In the genomic region with DNA sequence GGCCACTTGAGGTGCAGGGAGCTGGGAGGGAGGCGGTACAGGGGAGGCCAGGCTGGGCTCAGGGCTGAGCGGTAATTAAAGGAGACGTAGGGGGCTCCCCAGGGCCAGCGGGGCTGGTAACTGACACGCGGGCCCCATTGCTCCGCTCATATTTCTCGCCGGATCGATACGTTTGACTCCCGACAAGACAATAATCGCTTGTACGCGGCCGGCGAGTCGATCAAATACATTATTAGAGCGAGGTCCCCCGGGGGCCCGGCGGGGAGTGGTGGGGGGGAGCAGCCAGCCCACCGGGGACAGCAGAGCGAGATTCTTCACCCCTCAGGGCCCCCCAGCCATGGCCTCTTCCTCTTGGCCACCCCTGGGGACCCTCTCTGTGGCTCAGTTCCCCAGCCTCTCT, we compare ENCODE assay signal across 22 cellular contexts. TPM values are rescaled to one million over a fixed set of nuclear protein-coding genes. Genes with fewer than 3 reads are reported as not detected.
DNase-seq lines count a peak whose midpoint lies in the region; ATAC-seq lines count a peak whose summit lies in the region.
"Had no signal": no experiment of that assay in that cellular context is flagged by ENCODE, and none has a peak within 500 bp of the region (broad histone marks: within the 10 kb centered on the region; RNA-seq: fewer than 3 reads in every experiment).

No MANE protein-coding gene starts in this region.

- H3K36me3 Mint-ChIP-seq in activated naive CD8-positive, alpha-beta T cell treated with anti-CD3 and anti-CD28 coated beads, Interleukin-2, amount 10 ng/mL, durations not matched to agents 7 days and 5 days = peaks cover 4% of the 10 kb centered on the region
- H3K36me3 Mint-ChIP-seq in activated naive CD8-positive, alpha-beta T cell treated with anti-CD3 and anti-CD28 coated beads for 36 hours = peaks cover 5% of the 10 kb centered on the region
- no peaks in the 10 kb centered on the region for H3K36me3 Mint-ChIP-seq in IgD-negative memory B cell
- H3K36me3 Mint-ChIP-seq in effector memory CD8-positive, alpha-beta T cell (ENCODE audit: insufficient read depth) = peaks cover 19% of the 10 kb centered on the region
- H3K36me3 Mint-ChIP-seq in stimulated activated memory B cell treated with anti-CD40 and anti-IgM and Interleukin-4, amounts not matched to agents 10 μg/mL and 1 μg/mL and 100 μg/mL, for 72 hours = peaks cover 30% of the 10 kb centered on the region

- H3K9me3 ChIP-seq in MG63 = no peaks in the 10 kb centered on the region

- H3K27me3 ChIP-seq in MG63 = no peaks in the 10 kb centered on the region

- no peaks in the 10 kb centered on the region for H3K27me3 Mint-ChIP-seq in activated naive CD8-positive, alpha-beta T cell treated with anti-CD3 and anti-CD28 coated beads, Interleukin-2, amount 10 ng/mL, durations not matched to agents 7 days and 5 days
- H3K27me3 Mint-ChIP-seq in activated naive CD8-positive, alpha-beta T cell treated with anti-CD3 and anti-CD28 coated beads for 36 hours = no peaks in the 10 kb centered on the region
- H3K27me3 Mint-ChIP-seq in IgD-negative memory B cell = no peaks in the 10 kb centered on the region
- no peaks in the 10 kb centered on the region for H3K27me3 Mint-ChIP-seq in effector memory CD8-positive, alpha-beta T cell
- no peaks in the 10 kb centered on the region for H3K27me3 Mint-ChIP-seq in stimulated activated memory B cell treated with anti-CD40 and anti-IgM and Interleukin-4, amounts not matched to agents 10 μg/mL and 1 μg/mL and 100 μg/mL, for 72 hours

- H3K27ac Mint-ChIP-seq in activated naive CD8-positive, alpha-beta T cell treated with anti-CD3 and anti-CD28 coated beads, Interleukin-2, amount 10 ng/mL, durations not matched to agents 7 days and 5 days = no peak overlapping the region
- H3K27ac Mint-ChIP-seq in activated naive CD8-positive, alpha-beta T cell treated with anti-CD3 and anti-CD28 coated beads for 36 hours = no peak overlapping the region
- peak overlapping the region; percentile 79 to 86 (median 84) for H3K27ac Mint-ChIP-seq in IgD-negative memory B cell
- H3K27ac Mint-ChIP-seq in effector memory CD8-positive, alpha-beta T cell = peak overlapping the region; percentile 42 to 73
- peak overlapping the region; percentile 92 for H3K27ac Mint-ChIP-seq in stimulated activated memory B cell treated with anti-CD40 and anti-IgM and Interleukin-4, amounts not matched to agents 10 μg/mL and 1 μg/mL and 100 μg/mL, for 72 hours

- H3K36me3 ChIP-seq in MG63 = no peaks in the 10 kb centered on the region

- H3K4me3 Mint-ChIP-seq in activated naive CD8-positive, alpha-beta T cell treated with anti-CD3 and anti-CD28 coated beads, Interleukin-2, amount 10 ng/mL, durations not matched to agents 7 days and 5 days = no peak overlapping the region
- no peak overlapping the region for H3K4me3 Mint-ChIP-seq in activated naive CD8-positive, alpha-beta T cell treated with anti-CD3 and anti-CD28 coated beads for 36 hours
- H3K4me3 Mint-ChIP-seq in IgD-negative memory B cell = peak overlapping the region in 3 of 4 donors; percentile 41 to 69 (median 61)
- no peak overlapping the region for H3K4me3 Mint-ChIP-seq in effector memory CD8-positive, alpha-beta T cell
- no peak overlapping the region for H3K4me3 Mint-ChIP-seq in stimulated activated memory B cell treated with anti-CD40 and anti-IgM and Interleukin-4, amounts not matched to agents 10 μg/mL and 1 μg/mL and 100 μg/mL, for 72 hours

- H3K4me1 Mint-ChIP-seq in activated naive CD8-positive, alpha-beta T cell treated with anti-CD3 and anti-CD28 coated beads, Interleukin-2, amount 10 ng/mL, durations not matched to agents 7 days and 5 days = peaks cover 40% of the 10 kb centered on the region
- H3K4me1 Mint-ChIP-seq in activated naive CD8-positive, alpha-beta T cell treated with anti-CD3 and anti-CD28 coated beads for 36 hours = peaks cover 38% of the 10 kb centered on the region
- H3K4me1 Mint-ChIP-seq in IgD-negative memory B cell = peaks cover 9 to 34% (median 25%) of the 10 kb centered on the region in 3 donors
- peaks cover 47% of the 10 kb centered on the region in 2 donors for H3K4me1 Mint-ChIP-seq in effector memory CD8-positive, alpha-beta T cell (ENCODE audit: low read depth in 2 of 2)
- peaks cover 53% of the 10 kb centered on the region for H3K4me1 Mint-ChIP-seq in stimulated activated memory B cell treated with anti-CD40 and anti-IgM and Interleukin-4, amounts not matched to agents 10 μg/mL and 1 μg/mL and 100 μg/mL, for 72 hours

- no peaks in the 10 kb centered on the region for H3K9me3 Mint-ChIP-seq in activated naive CD8-positive, alpha-beta T cell treated with anti-CD3 and anti-CD28 coated beads, Interleukin-2, amount 10 ng/mL, durations not matched to agents 7 days and 5 days
- no peaks in the 10 kb centered on the region for H3K9me3 Mint-ChIP-seq in activated naive CD8-positive, alpha-beta T cell treated with anti-CD3 and anti-CD28 coated beads for 36 hours
- H3K9me3 Mint-ChIP-seq in IgD-negative memory B cell = no peaks in the 10 kb centered on the region
- H3K9me3 Mint-ChIP-seq in effector memory CD8-positive, alpha-beta T cell = no peaks in the 10 kb centered on the region
- no peaks in the 10 kb centered on the region for H3K9me3 Mint-ChIP-seq in stimulated activated memory B cell treated with anti-CD40 and anti-IgM and Interleukin-4, amounts not matched to agents 10 μg/mL and 1 μg/mL and 100 μg/mL, for 72 hours

- H3K4me3 ChIP-seq in MG63 = no peak overlapping the region
- H3K4me3 ChIP-seq: SK-N-MC had no signal

- no peak for ATAC-seq in activated naive CD8-positive, alpha-beta T cell treated with anti-CD3 and anti-CD28 coated beads, Interleukin-2, amount 10 ng/mL, durations not matched to agents 7 days and 5 days (ENCODE audit: low read depth)
- no peak for ATAC-seq in effector memory CD8-positive, alpha-beta T cell (replicated peaks)
- no peak for ATAC-seq in stimulated activated memory B cell treated with anti-CD40 and anti-IgM and Interleukin-4, amounts not matched to agents 10 μg/mL and 1 μg/mL and 100 μg/mL, for 72 hours
- ATAC-seq: HCT116 had no signal

- peak; percentile 26 for DNase-seq in activated naive CD8-positive, alpha-beta T cell treated with anti-CD3 and anti-CD28 coated beads, Interleukin-2, amount 10 ng/mL, durations not matched to agents 7 days and 5 days
- no peak for DNase-seq in activated naive CD8-positive, alpha-beta T cell treated with anti-CD3 and anti-CD28 coated beads for 36 hours
- DNase-seq in effector memory CD8-positive, alpha-beta T cell = no peak
- DNase-seq in MG63 (no peak), epidermal melanocyte (ENCODE audit: insufficient read length, low spot score) (no peak), NCI-H2196 treated with DMSO at 0.1 percent for 48 hours (lab: John Stamatoyannopoulos, UW; ENCODE audit: unreplicated experiment) (no peak)
- DNase-seq: AML-193, DMS153, GOT3, MM.1S, NCI-H1048, NCI-H1436, NCI-H187 treated with DMSO at 0.1 percent for 48 hours, NCI-H2227 treated with DMSO at 0.1 percent for 48 hours, NCI-H524, NCI-H82, Right ventricle myocardium superior had no signal

- POLR2A ChIA-PET in activated naive CD8-positive, alpha-beta T cell treated with anti-CD3 and anti-CD28 coated beads, Interleukin-2, amount 10 ng/mL, durations not matched to agents 7 days and 5 days (lab: Charles Lee) = interaction anchor here (1.0 to 1.3 kb wide), 2 partner anchors 109 to 146 kb away, joined by 3 to 5 read pairs; no protein-coding TSS in a partner anchor

RNA-seq across cellular contexts. Expression of gene POU2F2, which starts 2.4 kb away (rescaled TPM):
- 10 to 100 TPM; 33.0 to 33.9 TPM for total RNA-seq in activated naive CD8-positive, alpha-beta T cell treated with anti-CD3 and anti-CD28 coated beads, Interleukin-2, amount 10 ng/mL, durations not matched to agents 7 days and 5 days
- total RNA-seq in activated naive CD8-positive, alpha-beta T cell treated with anti-CD3 and anti-CD28 coated beads for 36 hours = 10 to 100 TPM; 50.8 to 52.2 TPM
- polyA plus RNA-seq in IgD-negative memory B cell = 89.1 TPM
- not detected in 2 replicates for total RNA-seq in MG63 (2014; rRNA removed; shearing (Covaris generic); ENCODE audit: low replicate concordance)
- total RNA-seq: A172 had no signal

RNA-seq across cellular contexts. Expression of gene ZNF574, which starts 58.7 kb away (rescaled TPM):
- total RNA-seq in activated naive CD8-positive, alpha-beta T cell treated with anti-CD3 and anti-CD28 coated beads, Interleukin-2, amount 10 ng/mL, durations not matched to agents 7 days and 5 days = 10 to 100 TPM; 17.6 to 18.9 TPM
- 10 to 100 TPM; 15.5 to 16.0 TPM for total RNA-seq in activated naive CD8-positive, alpha-beta T cell treated with anti-CD3 and anti-CD28 coated beads for 36 hours
- polyA plus RNA-seq in IgD-negative memory B cell = 24.8 TPM
- total RNA-seq in MG63 (2014; rRNA removed; shearing (Covaris generic); ENCODE audit: low replicate concordance) = 18.8 and 20.4 TPM in 2 replicates

Comparison
In these comparisons a context has a peak if more than half of its experiments do, and no peak if none do; other contexts are left out.
1. H3K27ac Mint-ChIP-seq: peak in IgD-negative memory B cell (3 of 3), effector memory CD8-positive, alpha-beta T cell (2 of 2) and stimulated activated memory B cell treated with anti-CD40 and anti-IgM and Interleukin-4, amounts not matched to agents 10 μg/mL and 1 μg/mL and 100 μg/mL, for 72 hours (single experiment); none in activated naive CD8-positive, alpha-beta T cell treated with anti-CD3 and anti-CD28 coated beads, Interleukin-2, amount 10 ng/mL, durations not matched to agents 7 days and 5 days (single experiment) and activated naive CD8-positive, alpha-beta T cell treated with anti-CD3 and anti-CD28 coated beads for 36 hours (single experiment).
2. H3K4me3 Mint-ChIP-seq: peak in IgD-negative memory B cell (3 of 4); none in activated naive CD8-positive, alpha-beta T cell treated with anti-CD3 and anti-CD28 coated beads, Interleukin-2, amount 10 ng/mL, durations not matched to agents 7 days and 5 days (single experiment), activated naive CD8-positive, alpha-beta T cell treated with anti-CD3 and anti-CD28 coated beads for 36 hours (single experiment), effector memory CD8-positive, alpha-beta T cell (0 of 2) and stimulated activated memory B cell treated with anti-CD40 and anti-IgM and Interleukin-4, amounts not matched to agents 10 μg/mL and 1 μg/mL and 100 μg/mL, for 72 hours (single experiment).
3. RNA of gene POU2F2, which starts 2.4 kb away (total RNA-seq): 50.8 to 52.2 TPM in activated naive CD8-positive, alpha-beta T cell treated with anti-CD3 and anti-CD28 coated beads for 36 hours and 33.0 to 33.9 TPM in activated naive CD8-positive, alpha-beta T cell treated with anti-CD3 and anti-CD28 coated beads, Interleukin-2, amount 10 ng/mL, durations not matched to agents 7 days and 5 days; not detected in MG63; every median in the first group is over 10 times any median in the second.